ENCODE assay signal across 8 cellular contexts in the genomic region with DNA sequence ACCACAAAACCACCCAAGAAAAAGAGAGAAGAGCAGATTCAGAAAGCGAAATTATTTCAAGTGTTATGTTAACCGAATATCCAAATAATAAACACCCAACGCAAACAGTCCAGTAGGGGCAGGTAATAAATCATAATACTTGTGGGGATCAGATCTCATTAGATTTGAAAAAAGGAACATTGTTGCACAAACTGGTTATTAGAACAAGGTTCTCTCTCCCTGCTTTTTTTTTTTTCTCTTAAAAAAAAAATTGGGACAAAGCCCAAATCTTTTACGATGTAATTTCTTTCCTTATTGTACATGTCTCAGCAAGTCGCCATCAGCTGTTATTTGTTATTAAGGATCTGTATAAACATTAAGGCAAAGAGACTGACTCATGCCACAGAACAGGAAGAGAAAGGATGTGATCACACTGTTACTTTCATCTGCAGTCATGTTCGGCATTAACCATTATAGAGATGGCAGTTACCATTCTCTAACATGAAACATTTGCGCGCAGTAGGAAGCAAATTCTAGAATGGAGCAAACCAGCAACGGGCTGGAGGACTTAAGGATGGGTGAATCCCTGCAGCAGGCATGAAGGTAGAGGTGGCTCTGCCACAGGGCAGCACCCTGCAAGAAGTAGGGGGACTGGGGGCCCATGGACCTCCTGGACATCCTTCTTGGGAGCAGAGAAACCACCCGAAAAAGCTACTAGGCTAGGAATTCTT. TPM values are rescaled to one million over a fixed set of nuclear protein-coding genes. Genes with fewer than 3 reads are reported as not detected.
DNase-seq lines count a peak whose midpoint lies in the region; ATAC-seq lines count a peak whose summit lies in the region.

No MANE protein-coding gene starts in this region.

- no peak for DNase-seq in activated CD4-positive, CD25-positive, alpha-beta regulatory T cell treated with anti-CD3 and anti-CD28 coated beads, Interleukin-2, amount 50 U/mL, for 72 hours
- DNase-seq in RPMI7951 (ENCODE audit: low read depth) (peak; percentile 70), epithelial cell of prostate (ENCODE audit: low read depth, low spot score) (peak; percentile 90), smooth muscle cell of the brain vasculature (ENCODE audit: low read depth, low spot score) (peak; percentile 43), OCI-M1 (lab: John Stamatoyannopoulos, UW) (no peak)

- ATAC-seq in activated CD4-positive, CD25-positive, alpha-beta regulatory T cell treated with anti-CD3 and anti-CD28 coated beads, Interleukin-2, amount 50 U/mL, for 24 hours, result peak; percentile 70 to 81
- no peak for ATAC-seq in GM18870 (IDR thresholded peaks at IDR 0.05; ENCODE audit: unreplicated experiment)
- no peak for ATAC-seq in HG03039 (IDR thresholded peaks at IDR 0.05; ENCODE audit: unreplicated experiment)

- no peak overlapping the region for H3K27ac ChIP-seq in epithelial cell of prostate

RNA-seq across cellular contexts. Expression of a gene that starts 42.0 kb away (rescaled TPM):
- 4.6 and 6.1 TPM in 2 replicates for total RNA-seq in RPMI7951 (2014; rRNA removed; shearing (Covaris generic))

Comparison
In these comparisons a context has a peak if more than half of its experiments do, and no peak if none do; other contexts are left out.
1. ATAC-seq: peak in activated CD4-positive, CD25-positive, alpha-beta regulatory T cell treated with anti-CD3 and anti-CD28 coated beads, Interleukin-2, amount 50 U/mL, for 24 hours (2 of 2); none in GM18870 (single experiment) and HG03039 (single experiment).
2. DNase-seq: peak in RPMI7951 (single experiment), epithelial cell of prostate (single experiment) and smooth muscle cell of the brain vasculature (single experiment); none in activated CD4-positive, CD25-positive, alpha-beta regulatory T cell treated with anti-CD3 and anti-CD28 coated beads, Interleukin-2, amount 50 U/mL, for 72 hours (single experiment) and OCI-M1 (single experiment).